28 cellular contexts compared by ENCODE assay signal in genomic region chr7:147611402-147611801, GRCh38.
"Had no signal": no experiment of that assay in that cellular context is flagged by ENCODE, and none has a peak within 500 bp of the region (broad histone marks: within the 10 kb centered on the region; RNA-seq: fewer than 3 reads in every experiment).

No MANE protein-coding gene starts in this region.

- H3K27ac Mint-ChIP-seq: mesothelial cell of epicardium; natural killer cell treated with Interleukin-12 subunit alpha and Interleukin-12 subunit beta and Interleukin-15 and Interleukin-18, amount 100 ng/mL, for 72 hours; stimulated activated effector memory CD8-positive, alpha-beta T cell treated with anti-CD3 and anti-CD28 coated beads, Interleukin-12 subunit alpha, Interleukin-12 subunit beta, amount 100 ng/mL, for 72 hours had no signal

- H3K27me3 Mint-ChIP-seq: naive B cell; natural killer cell treated with Interleukin-12 subunit alpha and Interleukin-12 subunit beta and Interleukin-15 and Interleukin-18, amount 100 ng/mL, for 72 hours had no signal

- H3K36me3 Mint-ChIP-seq: mesothelial cell of epicardium; naive B cell; natural killer cell treated with Interleukin-12 subunit alpha and Interleukin-12 subunit beta and Interleukin-15 and Interleukin-18, amount 100 ng/mL, for 72 hours; stimulated activated effector memory CD8-positive, alpha-beta T cell treated with anti-CD3 and anti-CD28 coated beads, Interleukin-12 subunit alpha, Interleukin-12 subunit beta, amount 100 ng/mL, for 72 hours had no signal

- H3K4me3 ChIP-seq: dorsolateral prefrontal cortex, esophagus muscularis mucosa, gastroesophageal sphincter, heart left ventricle, left lung, mucosa of descending colon, psoas muscle, sigmoid colon, stomach, thyroid gland, vagina had no signal

- ATAC-seq: foreskin keratinocyte; gastroesophageal sphincter; heart left ventricle; left cardiac atrium; left lung; mucosa of descending colon; natural killer cell treated with Interleukin-12 subunit alpha and Interleukin-12 subunit beta and Interleukin-15 and Interleukin-18, amount 100 ng/mL, for 72 hours; psoas muscle; right cardiac atrium; stimulated activated effector memory CD8-positive, alpha-beta T cell treated with anti-CD3 and anti-CD28 coated beads, Interleukin-12 subunit alpha, Interleukin-12 subunit beta, amount 100 ng/mL, for 72 hours had no signal

- H3K4me1 Mint-ChIP-seq: mesothelial cell of epicardium; naive B cell; stimulated activated effector memory CD8-positive, alpha-beta T cell treated with anti-CD3 and anti-CD28 coated beads, Interleukin-12 subunit alpha, Interleukin-12 subunit beta, amount 100 ng/mL, for 72 hours had no signal

- H3K4me3 Mint-ChIP-seq: mesothelial cell of epicardium; naive B cell; natural killer cell treated with Interleukin-12 subunit alpha and Interleukin-12 subunit beta and Interleukin-15 and Interleukin-18, amount 100 ng/mL, for 72 hours; stimulated activated effector memory CD8-positive, alpha-beta T cell treated with anti-CD3 and anti-CD28 coated beads, Interleukin-12 subunit alpha, Interleukin-12 subunit beta, amount 100 ng/mL, for 72 hours had no signal

- H3K9me3 Mint-ChIP-seq: mesothelial cell of epicardium had no signal

- H3K27ac ChIP-seq: dorsolateral prefrontal cortex, epithelial cell of prostate, esophagus muscularis mucosa, foreskin keratinocyte, gastroesophageal sphincter, heart left ventricle, left lung, psoas muscle, sigmoid colon, stomach, thyroid gland, vagina had no signal

- H3K4me1 ChIP-seq: esophagus muscularis mucosa, foreskin keratinocyte, gastroesophageal sphincter, heart left ventricle, left lung, psoas muscle, sigmoid colon, stomach, thyroid gland, vagina had no signal

- H3K36me3 ChIP-seq: esophagus muscularis mucosa, gastroesophageal sphincter, heart left ventricle, left lung, sigmoid colon, stomach, thyroid gland, vagina had no signal

- DNase-seq: cortex of kidney; dorsolateral prefrontal cortex; effector CD4-positive, alpha-beta T cell; foreskin keratinocyte; heart left ventricle; hippocampal formation; left cardiac atrium; left lung; mesenchymal stem cell; mucosa of descending colon; naive B cell; nucleus accumbens; psoas muscle; right cardiac atrium; sigmoid colon; stimulated activated CD4-positive, alpha-beta T cell treated with anti-CD3 and anti-CD28 coated beads, Interleukin-2, amount 100 ng/mL, for 24 hours; stimulated activated CD4-positive, alpha-beta T cell treated with anti-CD3 and anti-CD28 coated beads, Interleukin-4, amount 100 ng/mL, for 24 hours; stimulated activated naive CD4-positive, alpha-beta T cell treated with Interleukin-2 at 50 U/mL for 16 hours; stomach; thyroid gland; trophoblast cell had no signal

- H3K27me3 ChIP-seq: dorsolateral prefrontal cortex, esophagus muscularis mucosa, foreskin keratinocyte, gastroesophageal sphincter, heart left ventricle, left lung, sigmoid colon, stomach, thyroid gland, vagina had no signal

- H3K9me3 ChIP-seq: esophagus muscularis mucosa, gastroesophageal sphincter, heart left ventricle, mucosa of descending colon, psoas muscle, sigmoid colon, thyroid gland, vagina had no signal
